18 cellular contexts compared by ENCODE assay signal in genomic region chr1:196302981-196303380, GRCh38.
DNase-seq lines count a peak whose midpoint lies in the region; ATAC-seq, FAIRE-seq and TF ChIP-seq lines count a peak whose summit lies in the region.
"Had no signal": no experiment of that assay in that cellular context is flagged by ENCODE, and none has a peak within 500 bp of the region (broad histone marks: within the 10 kb centered on the region; RNA-seq: fewer than 3 reads in every experiment).

No MANE protein-coding gene starts in this region.

- no peak overlapping the region for H2AK5ac ChIP-seq in H9 (ENCODE audit: insufficient read length, low read length)

- H3K27me3 Mint-ChIP-seq in H9 (ENCODE audit: low read depth) (no peaks in the 10 kb centered on the region), WTC11 (ENCODE audit: low read depth) (no peaks in the 10 kb centered on the region), neural progenitor cell (ENCODE audit: insufficient read depth, low read depth) (no peaks in the 10 kb centered on the region)
- H3K27me3 Mint-ChIP-seq: CD4-positive, alpha-beta memory T cell had no signal

- no peaks in the 10 kb centered on the region for H3K23me2 ChIP-seq in H9 (ENCODE audit: insufficient read length, low read depth, low read length, poor library complexity, severe bottlenecking)

- H3K4me1 ChIP-seq in H9 (ENCODE audit: insufficient read depth, low read length), result peaks cover 5% of the 10 kb centered on the region; the same call in 1 of the 2 replicates
- peaks cover 23% of the 10 kb centered on the region for H3K4me1 ChIP-seq in neural progenitor cell
- H3K4me1 ChIP-seq: BE2C had no signal

- TF ChIP-seq CTCF in H9 (conservative IDR thresholded peaks at IDR 0.05) (no peak), WTC11 (IDR thresholded peaks at IDR 0.05) (no peak), neural progenitor cell (IDR thresholded peaks at IDR 0.05) (no peak)

- peaks cover 49% of the 10 kb centered on the region in 2 experiments for H3K4me1 Mint-ChIP-seq in H9
- H3K4me1 Mint-ChIP-seq in WTC11, result peaks cover 50% of the 10 kb centered on the region
- H3K4me1 Mint-ChIP-seq in neural progenitor cell, result peaks cover 13% of the 10 kb centered on the region
- H3K4me1 Mint-ChIP-seq: CD4-positive, alpha-beta memory T cell had no signal

- H3K9me3 Mint-ChIP-seq in H9 (no peaks in the 10 kb centered on the region), WTC11 (no peaks in the 10 kb centered on the region), neural progenitor cell (no peaks in the 10 kb centered on the region)

- no peaks in the 10 kb centered on the region for H3K9me3 ChIP-seq in H9 (ENCODE audit: control insufficient read depth, low read depth, low read length)
- no peaks in the 10 kb centered on the region for H3K9me3 ChIP-seq in neural progenitor cell (ENCODE audit: low read depth)
- H3K9me3 ChIP-seq: BE2C had no signal

- H3K27ac Mint-ChIP-seq in H9 (peak overlapping the region; percentile 6 to 98 (median 21); a peak in 5 of 7 replicates), WTC11 (peak overlapping the region; percentile 68), neural progenitor cell (no peak overlapping the region)
- H3K27ac Mint-ChIP-seq: CD4-positive, alpha-beta memory T cell had no signal

- H3K4ac ChIP-seq in H9 (ENCODE audit: low read depth, low read length), result no peak overlapping the region

- no peak overlapping the region for H3K4me3 Mint-ChIP-seq in H9
- no peak overlapping the region for H3K4me3 Mint-ChIP-seq in WTC11
- no peak overlapping the region for H3K4me3 Mint-ChIP-seq in neural progenitor cell
- H3K4me3 Mint-ChIP-seq: CD4-positive, alpha-beta memory T cell had no signal

- H2BK20ac ChIP-seq in H9 (ENCODE audit: low read depth, low read length, poor library complexity, severe bottlenecking), result no peak overlapping the region

- H2AFZ ChIP-seq in H9 (ENCODE audit: low read length), result no peak overlapping the region
- H2AFZ ChIP-seq in neural progenitor cell (replicated peaks), result no peak overlapping the region

- POLR2A ChIA-PET in WTC11 (lab: Charles Lee), result interaction anchor here (0.7 kb wide), 1 partner anchor 179 kb away, joined by 3 read pairs; no protein-coding TSS in a partner anchor

- H3K18ac ChIP-seq in H9 (ENCODE audit: insufficient read length, low read depth, low read length), result no peak overlapping the region

- H3K36me3 ChIP-seq in neural progenitor cell, result no peaks in the 10 kb centered on the region
- H3K36me3 ChIP-seq: BE2C had no signal

- H2BK15ac ChIP-seq in H9 (ENCODE audit: low read depth, low read length), result no peak overlapping the region

- peaks cover 0 to 4% (median 2%) of the 10 kb centered on the region in 3 experiments; a peak in 2 of 7 replicates for H3K36me3 Mint-ChIP-seq in H9 (ENCODE audit: insufficient read depth in 1 of 3, low read depth in 3 of 3)
- H3K36me3 Mint-ChIP-seq in WTC11, result 0 out of 2 replicates have a peak, but pooled peaks cover 6% of the 10 kb centered on the region
- peaks cover 3% of the 10 kb centered on the region for H3K36me3 Mint-ChIP-seq in neural progenitor cell
- H3K36me3 Mint-ChIP-seq: CD4-positive, alpha-beta memory T cell had no signal

- H4K8ac ChIP-seq in H9 (replicated peaks; ENCODE audit: insufficient read length, low read depth, low read length), result no peak overlapping the region

- no peak overlapping the region for H3K14ac ChIP-seq in H9 (ENCODE audit: insufficient read depth, low read length)

- DNase-seq in H9, result no peak
- DNase-seq in WTC11 (ENCODE audit: low spot score), result no peak
- DNase-seq in iPS-NIHi7 (ENCODE audit: extremely low spot score), result peak; percentile 8
- peak; percentile 31 for DNase-seq in neural progenitor cell (ENCODE audit: low spot score)
- no peak for DNase-seq in sciatic nerve (ENCODE audit: low spot score)
- DNase-seq in activated CD4-positive, alpha-beta T cell treated with anti-CD3 and anti-CD28 coated beads for 4 hours, result no peak
- no peak for DNase-seq in AML-193 (lab: John Stamatoyannopoulos, UW)
- no peak for DNase-seq in frontal cortex (ENCODE audit: low spot score in 2 of 2)
- DNase-seq: BE2C; CD4-positive, alpha-beta memory T cell; COR-L47; DMS153; DND-41; GF-D8 had no signal

- H2BK120ac ChIP-seq in H9 (ENCODE audit: low read depth, low read length, poor library complexity, severe bottlenecking), result no peak overlapping the region

- H3K9ac ChIP-seq in H9 (ENCODE audit: extremely low read depth, insufficient read length, low read length) (no peak overlapping the region), neural progenitor cell (no peak overlapping the region)

- H4K91ac ChIP-seq in H9 (ENCODE audit: insufficient read length, low read depth, low read length), result no peak overlapping the region

- H3K79me1 ChIP-seq in H9 (ENCODE audit: insufficient read depth, low read depth, low read length, poor library complexity, severe bottlenecking), result no peaks in the 10 kb centered on the region

- H3K4me2 ChIP-seq in H9 (ENCODE audit: insufficient read depth, insufficient read length, low read length) (no peak overlapping the region), neural progenitor cell (peak overlapping the region; percentile 47)

- intact Hi-C loops in sciatic nerve (cut with DNase I), result no loop called here

- H3K56ac ChIP-seq in H9 (ENCODE audit: insufficient read length, low read depth, low read length), result no peak overlapping the region

- no peaks in the 10 kb centered on the region for H3F3A ChIP-seq in neural progenitor cell (ENCODE audit: low read depth)

- H3K27ac ChIP-seq in H9 (ENCODE audit: insufficient read length, low read depth, low read length), result no peak overlapping the region
- peak overlapping the region; percentile 33 for H3K27ac ChIP-seq in neural progenitor cell
- H3K27ac ChIP-seq: C4-2B had no signal

- no peak overlapping the region for H3T11ph ChIP-seq in H9 (ENCODE audit: low read length)

- H3K23ac ChIP-seq in H9 (ENCODE audit: insufficient read length, low read depth, low read length), result no peak overlapping the region

- no peak for FAIRE-seq in frontal cortex (lab: Jason Lieb, UNC)
- FAIRE-seq: A204.1, H54, HepG2 had no signal

- ATAC-seq in WTC11, result no peak
- no peak for ATAC-seq in sciatic nerve
- ATAC-seq: HepG2 had no signal

- no peak overlapping the region for H2BK5ac ChIP-seq in H9 (ENCODE audit: insufficient read length, low read length)

- no peak overlapping the region for H3K4me3 ChIP-seq in neural progenitor cell

- no peak overlapping the region for H2BK12ac ChIP-seq in H9 (ENCODE audit: insufficient read length, low read depth, low read length)

- H3K27me3 ChIP-seq in H9 (ENCODE audit: insufficient read depth, low read length), result no peaks in the 10 kb centered on the region
- H3K27me3 ChIP-seq in neural progenitor cell, result no peaks in the 10 kb centered on the region
- H3K27me3 ChIP-seq: BE2C had no signal

- H3K79me2 ChIP-seq in H9 (ENCODE audit: insufficient read depth, low read length), result no peaks in the 10 kb centered on the region
- no peaks in the 10 kb centered on the region for H3K79me2 ChIP-seq in neural progenitor cell (ENCODE audit: low read depth)

- no peak overlapping the region for H4K5ac ChIP-seq in H9 (ENCODE audit: insufficient read length, low read depth, low read length)

- CTCF ChIA-PET in WTC11 (lab: Charles Lee), result no interaction called here

- H4K20me1 ChIP-seq in H9 (ENCODE audit: control insufficient read depth, insufficient read depth, insufficient read length), result no peaks in the 10 kb centered on the region
- H4K20me1 ChIP-seq in neural progenitor cell (ENCODE audit: low read depth), result no peaks in the 10 kb centered on the region

TF ChIP-seq in WTC11, 78 proteins besides CTCF, POLR2A, EP300 and RAD21 (continues in another document):
- TF ChIP-seq CBFB (CRISPR knock-in tag; IDR thresholded peaks at IDR 0.05; ENCODE audit: low read depth) (no peak), MXD4 (CRISPR knock-in tag; IDR thresholded peaks at IDR 0.05; ENCODE audit: borderline replicate concordance) (no peak), ZBTB43 (CRISPR knock-in tag; IDR thresholded peaks at IDR 0.05) (no peak), SOX15 (CRISPR knock-in tag; IDR thresholded peaks at IDR 0.05) (no peak), E2F4 (CRISPR knock-in tag; IDR thresholded peaks at IDR 0.05; ENCODE audit: borderline replicate concordance, low read depth) (no peak), CDX4 (CRISPR knock-in tag; IDR thresholded peaks at IDR 0.05; ENCODE audit: borderline replicate concordance) (no peak), RELA (CRISPR knock-in tag; IDR thresholded peaks at IDR 0.05; ENCODE audit: borderline replicate concordance) (no peak), EMX1 (CRISPR knock-in tag; IDR thresholded peaks at IDR 0.05) (no peak)

Comparison
In these comparisons a context has a peak if more than half of its experiments do, and no peak if none do; other contexts are left out.
1. DNase-seq: peak in iPS-NIHi7 (single experiment) and neural progenitor cell (single experiment); none in H9 (single experiment), WTC11 (single experiment), sciatic nerve (single experiment), activated CD4-positive, alpha-beta T cell treated with anti-CD3 and anti-CD28 coated beads for 4 hours (0 of 2), AML-193 (0 of 2) and frontal cortex (0 of 2).